11 cellular contexts compared by ENCODE assay signal in the genomic region with DNA sequence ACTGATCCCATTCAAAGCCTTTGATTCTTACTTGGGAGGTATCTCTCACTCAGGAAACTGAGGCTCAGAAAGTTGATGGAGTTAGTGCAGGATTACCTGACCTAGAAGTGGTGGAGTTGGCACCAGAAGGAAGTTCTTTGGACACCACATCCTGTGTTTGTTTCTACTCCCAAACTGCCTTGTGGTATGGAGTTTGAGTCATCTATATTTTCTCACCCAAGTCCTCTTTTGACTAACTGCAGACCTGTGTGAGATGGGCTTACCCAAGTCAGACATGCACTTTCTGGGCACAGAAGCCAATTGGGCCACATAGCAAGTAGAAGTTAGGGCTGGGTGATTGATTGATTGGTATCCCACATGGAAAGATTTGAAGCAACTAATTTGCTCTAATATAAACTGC. TPM values are rescaled to one million over a fixed set of nuclear protein-coding genes. Genes with fewer than 3 reads are reported as not detected.
DNase-seq lines count a peak whose midpoint lies in the region; ATAC-seq and TF ChIP-seq lines count a peak whose summit lies in the region.
"Had no signal": no experiment of that assay in that cellular context is flagged by ENCODE, and none has a peak within 500 bp of the region (broad histone marks: within the 10 kb centered on the region; RNA-seq: fewer than 3 reads in every experiment).

No MANE protein-coding gene starts in this region.

- no peaks in the 10 kb centered on the region for H3K9me3 ChIP-seq in heart left ventricle

- peaks cover 14 to 29% of the 10 kb centered on the region in 2 donors for H3K4me1 Mint-ChIP-seq in effector memory CD8-positive, alpha-beta T cell (ENCODE audit: low read depth in 2 of 2)

- no peak for TF ChIP-seq POLR2A in heart left ventricle (IDR thresholded peaks at IDR 0.05)

- no peak overlapping the region for H3K4me3 ChIP-seq in choroid plexus epithelial cell (ENCODE audit: low read depth, low read length)
- H3K4me3 ChIP-seq in heart left ventricle = no peak overlapping the region
- H3K4me3 ChIP-seq: GM23338 had no signal

- peak; percentile 62 for ATAC-seq in GM21381 (IDR thresholded peaks at IDR 0.05; ENCODE audit: unreplicated experiment)
- no peak for ATAC-seq in effector memory CD8-positive, alpha-beta T cell (replicated peaks)
- ATAC-seq in heart left ventricle = no peak
- no peak for ATAC-seq in HG03520 (IDR thresholded peaks at IDR 0.05; ENCODE audit: unreplicated experiment)
- ATAC-seq: GM23338 had no signal

- DNase-seq in AG08395 (ENCODE audit: low spot score) (peak; percentile 57), MV-4-11 (lab: John Stamatoyannopoulos, UW) (peak; percentile 70), choroid plexus epithelial cell (ENCODE audit: low read depth) (peak; percentile 60), heart left ventricle (no peak), SIG-M5 treated with dmso at 0.1 percent for 504 hours (lab: John Stamatoyannopoulos, UW; ENCODE audit: unreplicated experiment) (no peak)
- DNase-seq in effector memory CD8-positive, alpha-beta T cell = no peak
- DNase-seq: kidney, NCI-H1105 had no signal

- intact Hi-C loops in heart left ventricle (cut with DNase I) = no loop called here

- H3K27me3 ChIP-seq in heart left ventricle = no peaks in the 10 kb centered on the region

- no peak overlapping the region for H3K27ac ChIP-seq in heart left ventricle

- no peaks in the 10 kb centered on the region for H3K36me3 ChIP-seq in heart left ventricle

- H3K27me3 Mint-ChIP-seq in effector memory CD8-positive, alpha-beta T cell = no peaks in the 10 kb centered on the region

- H3K4me1 ChIP-seq in heart left ventricle = peaks cover 0 to 9% (median 0%) of the 10 kb centered on the region in 12 donors

- H3K36me3 Mint-ChIP-seq in effector memory CD8-positive, alpha-beta T cell (ENCODE audit: insufficient read depth) = no peaks in the 10 kb centered on the region

- no peak overlapping the region for H3K4me3 Mint-ChIP-seq in effector memory CD8-positive, alpha-beta T cell
- H3K4me3 Mint-ChIP-seq: GM23338 had no signal

- H3K27ac Mint-ChIP-seq in effector memory CD8-positive, alpha-beta T cell = peak overlapping the region in 1 of 2 donors; percentile 81
- H3K27ac Mint-ChIP-seq: GM23338 had no signal

- TF ChIP-seq CTCF in choroid plexus epithelial cell (conservative IDR thresholded peaks at IDR 0.05; ENCODE audit: low read depth, low read length) (no peak), heart left ventricle (IDR thresholded peaks at IDR 0.05) (no peak)

- no peaks in the 10 kb centered on the region for H3K9me3 Mint-ChIP-seq in effector memory CD8-positive, alpha-beta T cell
- H3K9me3 Mint-ChIP-seq: GM23338 had no signal

RNA-seq across cellular contexts. Expression of a gene that starts 36.1 kb away (rescaled TPM):
- 10 to 100 TPM; 20.8 to 42.9 (median 33.9) TPM for total RNA-seq in heart left ventricle
- polyA plus RNA-seq in heart left ventricle = 1 to 10 TPM; 7.2 to 9.5 TPM

Comparison
In these comparisons a context has a peak if more than half of its experiments do, and no peak if none do; other contexts are left out.
1. DNase-seq: peak in AG08395 (single experiment), MV-4-11 (single experiment) and choroid plexus epithelial cell (single experiment); none in effector memory CD8-positive, alpha-beta T cell (0 of 3), heart left ventricle (0 of 5) and SIG-M5 treated with dmso at 0.1 percent for 504 hours (single experiment).